ENCODE assay signal across 8 cellular contexts in genomic region chr5:95781101-95781583, GRCh38. TPM values are rescaled to one million over a fixed set of nuclear protein-coding genes. Genes with fewer than 3 reads are reported as not detected.
A peak's percentile ranks its signal among the peaks of the same experiment; 100 is the strongest.
DNase-seq lines count a peak whose midpoint lies in the region; ATAC-seq and TF ChIP-seq lines count a peak whose summit lies in the region.

No MANE protein-coding gene starts in this region.

- H3K9me2 ChIP-seq in PC-9 (ENCODE audit: insufficient read depth): no peaks in the 10 kb centered on the region

- peak; percentile 95 for ATAC-seq in GM21367 (IDR thresholded peaks at IDR 0.05; ENCODE audit: unreplicated experiment)
- ATAC-seq in activated T-cell treated with anti-CD3 and anti-CD28 coated beads, Interleukin-2, amount 50 U/mL, for 4 hours: peak; percentile 94 to 95
- ATAC-seq in stimulated activated naive B cell treated with anti-CD40 and anti-IgM and Interleukin-4, amounts not matched to agents 10 μg/mL and 1 μg/mL and 100 μg/mL, for 72 hours (replicated peaks): peak; percentile 99 to 100

- H3K79me2 ChIP-seq in PC-9 (ENCODE audit: low read depth): no peaks in the 10 kb centered on the region

- H3K4me3 Mint-ChIP-seq in activated T-cell treated with anti-CD3 and anti-CD28 coated beads, Interleukin-2, amount 50 U/mL, for 4 hours: peak overlapping the region; percentile 65
- no peak overlapping the region for H3K4me3 Mint-ChIP-seq in nephron
- H3K4me3 Mint-ChIP-seq in stimulated activated naive B cell treated with anti-CD40 and anti-IgM and Interleukin-4, amounts not matched to agents 10 μg/mL and 1 μg/mL and 100 μg/mL, for 72 hours: peak overlapping the region; percentile 48 to 66

- CTCF ChIA-PET in PC-9 (lab: Charles Lee): interaction anchor here (0.6 to 2.2 kb wide), 11 partner anchors 41 to 137 kb away, joined by 3 to 20 read pairs (median 3); partner anchors contain the start of gene GLRX

- BruUV-seq in PC-9 (replicated peaks; lab: Mats Ljungman, UMichigan): no TSS peak

- TF ChIP-seq CTCF in PC-9 (conservative IDR thresholded peaks at IDR 0.05) (peak; percentile 97), nephron (IDR thresholded peaks at IDR 0.05; ENCODE audit: unreplicated experiment in 3 of 3) (peak; percentile 85 to 98 (median 89))

- H3K27me3 Mint-ChIP-seq in activated T-cell treated with anti-CD3 and anti-CD28 coated beads, Interleukin-2, amount 50 U/mL, for 4 hours (ENCODE audit: low read depth): no peaks in the 10 kb centered on the region
- H3K27me3 Mint-ChIP-seq in nephron (ENCODE audit: low read depth): no peaks in the 10 kb centered on the region
- H3K27me3 Mint-ChIP-seq in stimulated activated naive B cell treated with anti-CD40 and anti-IgM and Interleukin-4, amounts not matched to agents 10 μg/mL and 1 μg/mL and 100 μg/mL, for 72 hours: no peaks in the 10 kb centered on the region

- H3K27ac ChIP-seq in PC-9: no peak overlapping the region

- H3K36me3 ChIP-seq in PC-9 (ENCODE audit: low read depth): peaks cover 8% of the 10 kb centered on the region; the same call in 1 of the 2 replicates

- H4K20me1 ChIP-seq in PC-9 (ENCODE audit: insufficient read depth): no peaks in the 10 kb centered on the region

- H3K4me2 ChIP-seq in PC-9: peak overlapping the region; percentile 40; the same call in 1 of the 2 replicates

- no peaks in the 10 kb centered on the region for H3K27me3 ChIP-seq in PC-9 (ENCODE audit: insufficient read depth, low read depth)

- no peaks in the 10 kb centered on the region for H3K4me1 ChIP-seq in PC-9 (replicated peaks; ENCODE audit: insufficient read depth)

- no peaks in the 10 kb centered on the region for H3K9me3 ChIP-seq in PC-9 (ENCODE audit: insufficient read depth, low read depth)

- DNase-seq in DMS 273 (lab: John Stamatoyannopoulos, UW; ENCODE audit: unreplicated experiment) (peak; percentile 88), HPDE6-E6E7 (ENCODE audit: extremely low spot score) (peak; percentile 69), PC-9 (peak; percentile 68 to 69), fibroblast of peridontal ligament (ENCODE audit: extremely low read depth) (peak; percentile 91)
- peak; percentile 68 for DNase-seq in activated T-cell treated with anti-CD3 and anti-CD28 coated beads, Interleukin-2, amount 50 U/mL, for 4 hours
- peak; percentile 61 for DNase-seq in stimulated activated naive B cell treated with anti-CD40 and anti-IgM and Interleukin-4, amounts not matched to agents 10 μg/mL and 1 μg/mL and 100 μg/mL, for 72 hours

- no peaks in the 10 kb centered on the region for H3K36me3 Mint-ChIP-seq in activated T-cell treated with anti-CD3 and anti-CD28 coated beads, Interleukin-2, amount 50 U/mL, for 4 hours (ENCODE audit: insufficient read depth)
- H3K36me3 Mint-ChIP-seq in nephron (ENCODE audit: low read depth): peaks cover 40% of the 10 kb centered on the region
- no peaks in the 10 kb centered on the region for H3K36me3 Mint-ChIP-seq in stimulated activated naive B cell treated with anti-CD40 and anti-IgM and Interleukin-4, amounts not matched to agents 10 μg/mL and 1 μg/mL and 100 μg/mL, for 72 hours

- peak overlapping the region; percentile 77; the same call in 1 of the 2 replicates for H2AFZ ChIP-seq in PC-9

- intact Hi-C loops in PC-9 (cut with micrococcal nuclease; ENCODE audit: unreplicated experiment): loop anchor here (1.0 to 5.0 kb wide), 6 partner anchors 62 to 821 kb away; no protein-coding TSS in a partner anchor

- POLR2A ChIA-PET in PC-9 (lab: Charles Lee; ENCODE audit: unreplicated experiment): interaction anchor here (0.5 kb wide), 1 partner anchor 18 kb away, joined by 11 read pairs; no protein-coding TSS in a partner anchor

- H3F3A ChIP-seq in PC-9 (ENCODE audit: insufficient read depth, low read depth): peaks cover 7% of the 10 kb centered on the region; the same call in 1 of the 2 replicates

- no peak overlapping the region for H3K4me3 ChIP-seq in PC-9

- H3K9me3 Mint-ChIP-seq in activated T-cell treated with anti-CD3 and anti-CD28 coated beads, Interleukin-2, amount 50 U/mL, for 4 hours: no peaks in the 10 kb centered on the region
- no peaks in the 10 kb centered on the region for H3K9me3 Mint-ChIP-seq in nephron
- no peaks in the 10 kb centered on the region for H3K9me3 Mint-ChIP-seq in stimulated activated naive B cell treated with anti-CD40 and anti-IgM and Interleukin-4, amounts not matched to agents 10 μg/mL and 1 μg/mL and 100 μg/mL, for 72 hours

- peaks cover 11% of the 10 kb centered on the region for H3K4me1 Mint-ChIP-seq in activated T-cell treated with anti-CD3 and anti-CD28 coated beads, Interleukin-2, amount 50 U/mL, for 4 hours (ENCODE audit: low read depth)
- H3K4me1 Mint-ChIP-seq in nephron: peaks cover 12% of the 10 kb centered on the region
- peaks cover 4 to 7% of the 10 kb centered on the region in 2 donors for H3K4me1 Mint-ChIP-seq in stimulated activated naive B cell treated with anti-CD40 and anti-IgM and Interleukin-4, amounts not matched to agents 10 μg/mL and 1 μg/mL and 100 μg/mL, for 72 hours

- H3K27ac Mint-ChIP-seq in nephron: peak overlapping the region; percentile 32 to 73 (median 62)
- H3K27ac Mint-ChIP-seq in stimulated activated naive B cell treated with anti-CD40 and anti-IgM and Interleukin-4, amounts not matched to agents 10 μg/mL and 1 μg/mL and 100 μg/mL, for 72 hours: no peak overlapping the region

RNA-seq across cellular contexts. Expression of gene GLRX, which starts 41.4 kb away (rescaled TPM):
- 23.0 and 25.5 TPM in 2 replicates for total RNA-seq in PC-9 (2021)
- total RNA-seq in activated T-cell treated with anti-CD3 and anti-CD28 coated beads, Interleukin-2, amount 50 U/mL, for 4 hours: 10 to 100 TPM; 10.1 to 16.3 (median 12.8) TPM

RNA-seq across cellular contexts. Expression of gene RHOBTB3, which starts 50.0 kb away (rescaled TPM):
- total RNA-seq in PC-9 (2021): 87.6 and 99.6 TPM in 2 replicates
- 1 to 10 TPM; 2.2 to 5.0 (median 3.9) TPM for total RNA-seq in activated T-cell treated with anti-CD3 and anti-CD28 coated beads, Interleukin-2, amount 50 U/mL, for 4 hours

Comparison
In these comparisons a context has a peak if more than half of its experiments do, and no peak if none do; other contexts are left out.
1. H3K4me3 Mint-ChIP-seq: peak in activated T-cell treated with anti-CD3 and anti-CD28 coated beads, Interleukin-2, amount 50 U/mL, for 4 hours (single experiment) and stimulated activated naive B cell treated with anti-CD40 and anti-IgM and Interleukin-4, amounts not matched to agents 10 μg/mL and 1 μg/mL and 100 μg/mL, for 72 hours (2 of 2); none in nephron (0 of 3).
2. RNA of gene RHOBTB3, which starts 50.0 kb away (total RNA-seq): 87.6 to 99.6 TPM in PC-9; 2.2 to 5.0 TPM in activated T-cell treated with anti-CD3 and anti-CD28 coated beads, Interleukin-2, amount 50 U/mL, for 4 hours; every median in the first group is over 10 times any median in the second.
3. Peak in every context shown above with its lines, with median percentiles within 50 percentile points of each other: DNase-seq and ATAC-seq.